In the genomic region with DNA sequence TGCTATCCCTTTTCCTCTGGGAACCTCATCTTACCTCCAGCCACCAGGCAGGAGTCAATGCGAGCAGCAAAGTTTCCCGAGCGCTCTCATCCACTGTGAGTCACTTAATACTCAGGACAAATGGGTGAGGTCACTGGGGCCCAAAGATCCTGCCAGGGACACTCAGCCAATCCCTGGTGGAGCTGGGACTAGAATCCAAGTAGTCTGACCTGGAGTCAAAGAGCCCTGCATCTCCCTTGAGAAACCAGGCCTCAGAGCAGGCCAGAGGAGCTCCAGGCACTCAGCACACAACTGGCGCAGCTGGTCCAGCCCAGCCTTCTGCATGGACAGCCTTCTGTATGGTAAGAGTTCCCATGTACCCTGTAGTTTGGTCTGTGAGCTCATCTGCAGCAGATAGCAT, we compare ENCODE assay signal across 16 cellular contexts.
DNase-seq lines count a peak whose midpoint lies in the region; ATAC-seq and TF ChIP-seq lines count a peak whose summit lies in the region.
"Had no signal": no experiment of that assay in that cellular context is flagged by ENCODE, and none has a peak within 500 bp of the region (broad histone marks: within the 10 kb centered on the region; RNA-seq: fewer than 3 reads in every experiment).

No MANE protein-coding gene starts in this region.

- H3K36me3 Mint-ChIP-seq in endodermal cell (ENCODE audit: low read depth) = peaks cover 26% of the 10 kb centered on the region
- H3K36me3 Mint-ChIP-seq in effector memory CD8-positive, alpha-beta T cell (ENCODE audit: insufficient read depth) = no peaks in the 10 kb centered on the region
- H3K36me3 Mint-ChIP-seq: activated naive CD8-positive, alpha-beta T cell treated with anti-CD3 and anti-CD28 coated beads, Interleukin-2, amount 10 ng/mL, durations not matched to agents 7 days and 5 days; IgD-negative memory B cell had no signal

- no peaks in the 10 kb centered on the region for H3K4me1 ChIP-seq in RWPE2 (ENCODE audit: insufficient read depth, poor library complexity, severe bottlenecking)
- peaks cover 17% of the 10 kb centered on the region for H3K4me1 ChIP-seq in osteoblast (ENCODE audit: insufficient read depth, low read length)
- peaks cover 26% of the 10 kb centered on the region for H3K4me1 ChIP-seq in endodermal cell (ENCODE audit: control insufficient read depth, insufficient read depth, low read length)
- no peaks in the 10 kb centered on the region for H3K4me1 ChIP-seq in HAP-1
- H3K4me1 ChIP-seq: right lobe of liver, upper lobe of right lung had no signal

- H3K36me3 ChIP-seq in RWPE2 (ENCODE audit: low read depth) (no peaks in the 10 kb centered on the region), osteoblast (ENCODE audit: insufficient read depth, low read length) (peaks cover 73% of the 10 kb centered on the region), endodermal cell (ENCODE audit: control insufficient read depth, insufficient read depth, low read length) (no peaks in the 10 kb centered on the region), HAP-1 (replicated peaks) (no peaks in the 10 kb centered on the region)
- H3K36me3 ChIP-seq: neutrophil, right lobe of liver, upper lobe of right lung had no signal

- no peak overlapping the region for H3K27ac Mint-ChIP-seq in endodermal cell
- H3K27ac Mint-ChIP-seq in effector memory CD8-positive, alpha-beta T cell = no peak overlapping the region
- H3K27ac Mint-ChIP-seq: activated naive CD8-positive, alpha-beta T cell treated with anti-CD3 and anti-CD28 coated beads, Interleukin-2, amount 10 ng/mL, durations not matched to agents 7 days and 5 days; CD4-positive, alpha-beta T cell had no signal

- peaks cover 40% of the 10 kb centered on the region for H4K20me1 ChIP-seq in osteoblast (ENCODE audit: insufficient read depth, low read length)

- no peaks in the 10 kb centered on the region for H3K9me3 Mint-ChIP-seq in endodermal cell
- no peaks in the 10 kb centered on the region for H3K9me3 Mint-ChIP-seq in effector memory CD8-positive, alpha-beta T cell
- H3K9me3 Mint-ChIP-seq: activated naive CD8-positive, alpha-beta T cell treated with anti-CD3 and anti-CD28 coated beads, Interleukin-2, amount 10 ng/mL, durations not matched to agents 7 days and 5 days; CD4-positive, alpha-beta T cell; IgD-negative memory B cell had no signal

- DNase-seq in GM13976 (ENCODE audit: low spot score) (peak; percentile 29), RWPE2 (ENCODE audit: low spot score) (no peak), fibroblast of gingiva (ENCODE audit: low read depth) (peak; percentile 30), osteoblast (ENCODE audit: insufficient read length, low spot score, missing footprints) (peak; percentile 99), endodermal cell (no peak), HAP-1 (ENCODE audit: low spot score in 2 of 2) (no peak)
- no peak for DNase-seq in activated CD4-positive, alpha-beta T cell treated with anti-CD3 and anti-CD28 coated beads for 4 hours
- no peak for DNase-seq in effector memory CD8-positive, alpha-beta T cell
- DNase-seq: activated naive CD8-positive, alpha-beta T cell treated with anti-CD3 and anti-CD28 coated beads, Interleukin-2, amount 10 ng/mL, durations not matched to agents 7 days and 5 days; CD4-positive, alpha-beta T cell; NCI-H1105 treated with DMSO at 0.1 percent for 48 hours; stimulated activated CD4-positive, alpha-beta T cell treated with anti-CD3 and anti-CD28 coated beads, Interleukin-4, amount 100 ng/mL, for 4 hours had no signal

- H3K9me3 ChIP-seq in RWPE2 (ENCODE audit: severe bottlenecking) = no peaks in the 10 kb centered on the region
- H3K9me3 ChIP-seq in osteoblast (ENCODE audit: low read depth, low read length) = no peaks in the 10 kb centered on the region
- H3K9me3 ChIP-seq in endodermal cell (ENCODE audit: control insufficient read depth, low read length) = no peaks in the 10 kb centered on the region
- no peaks in the 10 kb centered on the region for H3K9me3 ChIP-seq in HAP-1
- H3K9me3 ChIP-seq: neutrophil, right lobe of liver, upper lobe of right lung had no signal

- H3K4me3 Mint-ChIP-seq in endodermal cell = no peak overlapping the region
- H3K4me3 Mint-ChIP-seq in effector memory CD8-positive, alpha-beta T cell = no peak overlapping the region
- H3K4me3 Mint-ChIP-seq: activated naive CD8-positive, alpha-beta T cell treated with anti-CD3 and anti-CD28 coated beads, Interleukin-2, amount 10 ng/mL, durations not matched to agents 7 days and 5 days; CD4-positive, alpha-beta T cell had no signal

- H3K27ac ChIP-seq in RWPE2 (ENCODE audit: poor library complexity, severe bottlenecking) = no peak overlapping the region
- H3K27ac ChIP-seq in osteoblast (ENCODE audit: low read depth, low read length) = peak overlapping the region; percentile 45
- H3K27ac ChIP-seq in endodermal cell (ENCODE audit: low read depth, low read length) = no peak overlapping the region
- H3K27ac ChIP-seq: neutrophil, right lobe of liver, upper lobe of right lung had no signal

- H3K4me3 ChIP-seq in RWPE2 (ENCODE audit: severe bottlenecking) (no peak overlapping the region), osteoblast (ENCODE audit: insufficient read depth, low read length) (no peak overlapping the region), endodermal cell (ENCODE audit: low read length) (no peak overlapping the region), HAP-1 (no peak overlapping the region)
- H3K4me3 ChIP-seq: right lobe of liver, upper lobe of right lung had no signal

- TF ChIP-seq CTCF in GM13976 (IDR thresholded peaks at IDR 0.05; ENCODE audit: borderline replicate concordance, control extremely low read depth, extremely low read depth, insufficient read depth, missing control alignments) = no peak
- TF ChIP-seq CTCF in RWPE2 (IDR thresholded peaks at IDR 0.05; ENCODE audit: poor library complexity, severe bottlenecking) = no peak
- no peak for TF ChIP-seq CTCF in osteoblast (IDR thresholded peaks at IDR 0.05; ENCODE audit: extremely low read depth, low read depth, low read length)
- no peak for TF ChIP-seq CTCF in endodermal cell (conservative IDR thresholded peaks at IDR 0.05)

- no peak overlapping the region for H2AFZ ChIP-seq in osteoblast (ENCODE audit: low read length)

- no peak overlapping the region for H3K9ac ChIP-seq in endodermal cell (ENCODE audit: extremely low read depth, low read length, poor library complexity, severe bottlenecking)

- peak; percentile 35; the same call in 2 of the 3 replicates for ATAC-seq in RWPE2 (ENCODE audit: low read depth)
- no peak for ATAC-seq in effector memory CD8-positive, alpha-beta T cell (replicated peaks)
- ATAC-seq: right lobe of liver, upper lobe of right lung had no signal

- H3K79me2 ChIP-seq in osteoblast (ENCODE audit: insufficient read depth, low read length) = peaks cover 66% of the 10 kb centered on the region

- in situ Hi-C loops in GM13976 (cut with MboI; ENCODE audit: low sequenced_read_pairs, unreplicated experiment) (no loop called here), HAP-1 (cut with MboI; ENCODE audit: low sequenced_read_pairs) (no loop called here)

- H3K27me3 ChIP-seq in RWPE2 (ENCODE audit: insufficient read depth, poor library complexity, severe bottlenecking) (no peaks in the 10 kb centered on the region), osteoblast (ENCODE audit: insufficient read depth, low read length) (no peaks in the 10 kb centered on the region), endodermal cell (ENCODE audit: control insufficient read depth, insufficient read depth, low read length, poor library complexity, severe bottlenecking) (peaks cover 12% of the 10 kb centered on the region), HAP-1 (ENCODE audit: low read depth) (no peaks in the 10 kb centered on the region)
- H3K27me3 ChIP-seq: neutrophil, right lobe of liver, upper lobe of right lung had no signal

- WGBS in endodermal cell (ENCODE audit: insufficient coverage in 1 of 2, insufficient read length in 1 of 2), 2 experiments = 90 to 94% methylated on average over 4 of the region's 4 CpGs

- peaks cover 33% of the 10 kb centered on the region for H3K4me1 Mint-ChIP-seq in endodermal cell
- H3K4me1 Mint-ChIP-seq in effector memory CD8-positive, alpha-beta T cell (ENCODE audit: low read depth in 2 of 2) = peaks cover 0 to 5% of the 10 kb centered on the region in 2 donors
- H3K4me1 Mint-ChIP-seq: IgD-negative memory B cell had no signal

- H3K4me2 ChIP-seq in osteoblast (ENCODE audit: insufficient read depth, low read length) = no peak overlapping the region

- H3K27me3 Mint-ChIP-seq in endodermal cell (ENCODE audit: insufficient read depth) = peaks cover 35% of the 10 kb centered on the region
- peaks cover 15 to 28% of the 10 kb centered on the region in 2 donors for H3K27me3 Mint-ChIP-seq in effector memory CD8-positive, alpha-beta T cell
- H3K27me3 Mint-ChIP-seq: activated naive CD8-positive, alpha-beta T cell treated with anti-CD3 and anti-CD28 coated beads, Interleukin-2, amount 10 ng/mL, durations not matched to agents 7 days and 5 days; CD4-positive, alpha-beta T cell; IgD-negative memory B cell had no signal

Comparison
In these comparisons a context has a peak if more than half of its experiments do, and no peak if none do; other contexts are left out.
1. DNase-seq: peak in GM13976 (single experiment), fibroblast of gingiva (single experiment) and osteoblast (single experiment); none in RWPE2 (single experiment), endodermal cell (single experiment), HAP-1 (0 of 2), activated CD4-positive, alpha-beta T cell treated with anti-CD3 and anti-CD28 coated beads for 4 hours (0 of 2) and effector memory CD8-positive, alpha-beta T cell (0 of 3).